Comparison of ENCODE assay signal across 8 cellular contexts in genomic region chr20:41692479-41693135, GRCh38.
DNase-seq lines count a peak whose midpoint lies in the region; ATAC-seq and TF ChIP-seq lines count a peak whose summit lies in the region.

No MANE protein-coding gene starts in this region.

- H2AK5ac ChIP-seq in neuronal stem cell (ENCODE audit: low read depth, low read length) = no peak overlapping the region

- no peak overlapping the region for H3K4ac ChIP-seq in neuronal stem cell (ENCODE audit: low read length)

- H3K27ac ChIP-seq in gastroesophageal sphincter (peak overlapping the region; percentile 44 to 92 (median 92)), neuronal stem cell (replicated peaks; ENCODE audit: low read length) (peak overlapping the region; percentile 80), subcutaneous abdominal adipose tissue (ENCODE audit: low read depth, low read length) (peak overlapping the region; percentile 68)

- H3K9me3 ChIP-seq in gastroesophageal sphincter = no peaks in the 10 kb centered on the region
- no peaks in the 10 kb centered on the region for H3K9me3 ChIP-seq in neuronal stem cell (replicated peaks in 1 of 2; ENCODE audit: control insufficient read depth in 2 of 2, insufficient read depth in 1 of 2, low read depth in 1 of 2, low read length in 2 of 2)
- no peaks in the 10 kb centered on the region for H3K9me3 ChIP-seq in subcutaneous abdominal adipose tissue (ENCODE audit: control insufficient read depth in 5 of 5, low read length in 5 of 5)

- ATAC-seq in GM21576 (IDR thresholded peaks at IDR 0.05; ENCODE audit: unreplicated experiment) (peak; percentile 49), gastroesophageal sphincter (peak; percentile 80)

- no peak for TF ChIP-seq CTCF in gastroesophageal sphincter (IDR thresholded peaks at IDR 0.05)

- H2AFZ ChIP-seq in neuronal stem cell (ENCODE audit: low read length) = peak overlapping the region; percentile 94

- peak overlapping the region; percentile 65 for H3K4me2 ChIP-seq in neuronal stem cell (ENCODE audit: insufficient read depth, low read length, poor library complexity, severe bottlenecking)

- H3K18ac ChIP-seq in neuronal stem cell (ENCODE audit: low read length) = peak overlapping the region; percentile 90

- no peak overlapping the region for H3K14ac ChIP-seq in neuronal stem cell (ENCODE audit: low read length)

- WGBS in gastroesophageal sphincter (ENCODE audit: low coverage in 1 of 2), 2 donors = 2 to 29% methylated on average over 7 to 8 of the region's 29 CpGs
- WGBS in neuronal stem cell (ENCODE audit: extremely low coverage in 2 of 2, insufficient read length in 2 of 2, insufficient replicate concordance in 1 of 2), 2 donors = no CpG with 5 or more reads among the region's 29 CpGs

- H3K9ac ChIP-seq in neuronal stem cell (ENCODE audit: low read depth, low read length, poor library complexity) = peak overlapping the region; percentile 38
- H3K9ac ChIP-seq in subcutaneous abdominal adipose tissue (ENCODE audit: low read length in 5 of 5) = peak overlapping the region in 4 of 5 donors; percentile 74 to 89 (median 78)

- TF ChIP-seq POLR2A in gastroesophageal sphincter (IDR thresholded peaks at IDR 0.05) = no peak

- H3K4me3 ChIP-seq in gastroesophageal sphincter = peak overlapping the region; percentile 39 to 78
- peak overlapping the region; percentile 57 to 88 for H3K4me3 ChIP-seq in neuronal stem cell (ENCODE audit: low read length in 2 of 2)
- H3K4me3 ChIP-seq in subcutaneous abdominal adipose tissue (ENCODE audit: low read depth in 1 of 5, low read length in 5 of 5) = peak overlapping the region; percentile 70 to 97 (median 77)

- TF ChIP-seq EP300 in Ishikawa (IDR thresholded peaks at IDR 0.05; ENCODE audit: borderline replicate concordance) = no peak
- TF ChIP-seq EP300 in gastroesophageal sphincter (IDR thresholded peaks at IDR 0.05) = no peak

- H3K4me1 ChIP-seq in gastroesophageal sphincter (peaks cover 0 to 6% (median 0%) of the 10 kb centered on the region in 3 donors), neuronal stem cell (ENCODE audit: control insufficient read depth in 2 of 2, insufficient read depth in 1 of 2, low read depth in 1 of 2, low read length in 2 of 2) (peaks cover 0 to 2% of the 10 kb centered on the region in 2 donors), subcutaneous abdominal adipose tissue (ENCODE audit: control insufficient read depth in 5 of 5, insufficient read depth in 5 of 5, low read length in 5 of 5) (peaks cover 0 to 43% (median 32%) of the 10 kb centered on the region in 5 donors)

- H2BK5ac ChIP-seq in neuronal stem cell (ENCODE audit: low read length) = no peak overlapping the region

- no peak overlapping the region for H4K8ac ChIP-seq in neuronal stem cell (ENCODE audit: low read depth, low read length)

- no peak overlapping the region for H4K91ac ChIP-seq in neuronal stem cell (ENCODE audit: low read depth, low read length, poor library complexity)

- no peaks in the 10 kb centered on the region for H3K36me3 ChIP-seq in gastroesophageal sphincter
- H3K36me3 ChIP-seq in neuronal stem cell (replicated peaks in 1 of 2; ENCODE audit: control insufficient read depth in 2 of 2, insufficient read depth in 2 of 2, low read length in 2 of 2) = no peaks in the 10 kb centered on the region
- H3K36me3 ChIP-seq in subcutaneous abdominal adipose tissue (ENCODE audit: control insufficient read depth in 5 of 5, insufficient read depth in 5 of 5, low read length in 5 of 5) = no peaks in the 10 kb centered on the region

- no peak for TF ChIP-seq RAD21 in Ishikawa (IDR thresholded peaks at IDR 0.05; ENCODE audit: low read depth)

- no peak overlapping the region for H2BK12ac ChIP-seq in neuronal stem cell (ENCODE audit: low read length)

- H2BK120ac ChIP-seq in neuronal stem cell (ENCODE audit: low read depth, low read length) = no peak overlapping the region

- H3K27me3 ChIP-seq in gastroesophageal sphincter = no peaks in the 10 kb centered on the region
- H3K27me3 ChIP-seq in neuronal stem cell (ENCODE audit: control insufficient read depth in 3 of 3, insufficient read depth in 3 of 3, low read depth in 1 of 3, low read length in 3 of 3) = peaks cover 0 to 3% (median 0%) of the 10 kb centered on the region in 3 experiments
- H3K27me3 ChIP-seq in subcutaneous abdominal adipose tissue (ENCODE audit: control insufficient read depth in 5 of 5, insufficient read depth in 4 of 5, low read length in 5 of 5) = peaks cover 0 to 3% (median 0%) of the 10 kb centered on the region in 5 donors

- no peaks in the 10 kb centered on the region for H3K79me1 ChIP-seq in neuronal stem cell (ENCODE audit: low read depth, low read length)

- no peak overlapping the region for H2BK15ac ChIP-seq in neuronal stem cell (ENCODE audit: low read length)

- no peak overlapping the region for H3K23ac ChIP-seq in neuronal stem cell (ENCODE audit: low read depth, low read length, poor library complexity)

- DNase-seq in DMS 273 (lab: John Stamatoyannopoulos, UW; ENCODE audit: unreplicated experiment) (peak; percentile 93), SHP77 treated with DMSO at 0.1 percent for 48 hours (lab: John Stamatoyannopoulos, UW) (peak; percentile 84), neuronal stem cell (ENCODE audit: low spot score) (peak; percentile 79)
- DNase-seq in activated naive CD4-positive, alpha-beta T cell treated with Interleukin-2 at 50 U/mL for 16 hours = peak; percentile 73

TF ChIP-seq in Ishikawa, 13 proteins besides CTCF, POLR2A, EP300 and RAD21:
- TF ChIP-seq, protein P1, sequence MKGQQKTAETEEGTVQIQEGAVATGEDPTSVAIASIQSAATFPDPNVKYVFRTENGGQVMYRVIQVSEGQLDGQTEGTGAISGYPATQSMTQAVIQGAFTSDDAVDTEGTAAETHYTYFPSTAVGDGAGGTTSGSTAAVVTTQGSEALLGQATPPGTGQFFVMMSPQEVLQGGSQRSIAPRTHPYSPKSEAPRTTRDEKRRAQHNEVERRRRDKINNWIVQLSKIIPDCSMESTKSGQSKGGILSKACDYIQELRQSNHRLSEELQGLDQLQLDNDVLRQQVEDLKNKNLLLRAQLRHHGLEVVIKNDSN (IDR thresholded peaks at IDR 0.05) = peak; percentile 93
- TF ChIP-seq EGR1 (IDR thresholded peaks at IDR 0.05) = no peak
TF ChIP-seq in Ishikawa: peak in this region for 1.

Comparison
In these comparisons a context has a peak if more than half of its experiments do, and no peak if none do; other contexts are left out.
1. Peak in every context shown above with its lines: DNase-seq, ATAC-seq, H3K4me3 ChIP-seq and H3K27ac ChIP-seq.